20 cellular contexts compared by ENCODE assay signal in genomic region chr12:4151362-4152121, GRCh38.
DNase-seq lines count a peak whose midpoint lies in the region; ATAC-seq, FAIRE-seq and TF ChIP-seq lines count a peak whose summit lies in the region.
"Had no signal": no experiment of that assay in that cellular context is flagged by ENCODE, and none has a peak within 500 bp of the region (broad histone marks: within the 10 kb centered on the region; RNA-seq: fewer than 3 reads in every experiment).

No MANE protein-coding gene starts in this region.

- peak overlapping the region in 3 of 4 donors; percentile 1 to 39 (median 13) for H3K4me3 Mint-ChIP-seq in CD4-positive, CD25-positive, alpha-beta regulatory T cell
- H3K4me3 Mint-ChIP-seq in activated CD8-positive, alpha-beta T cell treated with anti-CD3 and anti-CD28 coated beads for 36 hours = no peak overlapping the region
- H3K4me3 Mint-ChIP-seq in Caco-2 (ENCODE audit: unreplicated experiment) = no peak overlapping the region

- H3K9me3 Mint-ChIP-seq in CD4-positive, CD25-positive, alpha-beta regulatory T cell = peaks cover 0 to 4% (median 0%) of the 10 kb centered on the region in 7 donors
- peaks cover 13% of the 10 kb centered on the region for H3K9me3 Mint-ChIP-seq in activated CD8-positive, alpha-beta T cell treated with anti-CD3 and anti-CD28 coated beads for 36 hours
- peaks cover 10% of the 10 kb centered on the region for H3K9me3 Mint-ChIP-seq in Caco-2 (ENCODE audit: unreplicated experiment)

- FAIRE-seq in GM12892 (lab: Jason Lieb, UNC) (peak; percentile 63), keratinocyte (lab: Jason Lieb, UNC) (peak; percentile 9)

- H3K36me3 ChIP-seq in CD4-positive, CD25-positive, alpha-beta regulatory T cell (ENCODE audit: control insufficient read depth, insufficient read depth, low read length) = no peaks in the 10 kb centered on the region
- H3K36me3 ChIP-seq in keratinocyte (ENCODE audit: control insufficient read depth in 2 of 2, extremely low read depth in 1 of 2, insufficient read depth in 2 of 2, low read length in 2 of 2) = no peaks in the 10 kb centered on the region
- H3K36me3 ChIP-seq in Caco-2 (ENCODE audit: control insufficient read depth, insufficient read depth, low read length) = no peaks in the 10 kb centered on the region
- H3K36me3 ChIP-seq: uterus had no signal

- H3K4me1 ChIP-seq in CD4-positive, CD25-positive, alpha-beta regulatory T cell (ENCODE audit: control insufficient read depth, insufficient read depth, low read length, poor library complexity, severe bottlenecking) = peaks cover 63% of the 10 kb centered on the region
- peaks cover 16% of the 10 kb centered on the region for H3K4me1 ChIP-seq in keratinocyte (ENCODE audit: control insufficient read depth, extremely low read depth, insufficient read depth, low read length)
- no peaks in the 10 kb centered on the region; the same call in 1 of the 2 replicates for H3K4me1 ChIP-seq in Caco-2
- H3K4me1 ChIP-seq: uterus had no signal

- TF ChIP-seq POLR2A in GM12892 (IDR thresholded peaks at IDR 0.05; ENCODE audit: low read depth, low read length) = no peak

- H3K9me1 ChIP-seq in keratinocyte (ENCODE audit: control insufficient read depth, extremely low read depth, insufficient read depth, low read length) = no peaks in the 10 kb centered on the region

- no peaks in the 10 kb centered on the region for H3K27me3 Mint-ChIP-seq in CD4-positive, CD25-positive, alpha-beta regulatory T cell
- H3K27me3 Mint-ChIP-seq in activated CD8-positive, alpha-beta T cell treated with anti-CD3 and anti-CD28 coated beads for 36 hours = no peaks in the 10 kb centered on the region
- peaks cover 16% of the 10 kb centered on the region for H3K27me3 Mint-ChIP-seq in Caco-2 (ENCODE audit: insufficient read depth, unreplicated experiment)

- BruUV-seq in Caco-2 (replicated peaks; lab: Mats Ljungman, UMichigan) = no TSS peak

- CTCF ChIA-PET in activated CD8-positive, alpha-beta T cell treated with anti-CD3 and anti-CD28 coated beads for 36 hours (lab: Charles Lee) = interaction anchor here (1.2 to 4.9 kb wide), 3 partner anchors 8 to 117 kb away, joined by 3 to 37 read pairs (median 5); no protein-coding TSS in a partner anchor
- CTCF ChIA-PET in Caco-2 (lab: Charles Lee) = no interaction called here

- DNase-seq in CD4-positive, CD25-positive, alpha-beta regulatory T cell = no peak
- DNase-seq in GM12892 (ENCODE audit: insufficient read length) (no peak), keratinocyte (ENCODE audit: low read depth, low spot score) (no peak), GM13977 (ENCODE audit: low spot score) (no peak), Caco-2 (no peak)
- DNase-seq in activated CD8-positive, alpha-beta T cell treated with anti-CD3 and anti-CD28 coated beads for 36 hours = no peak
- DNase-seq: activated T-cell treated with anti-CD3 and anti-CD28 coated beads for 4 hours; central memory CD4-positive, alpha-beta T cell; effector CD4-positive, alpha-beta T cell; EL; H7; NCI-H1092; NCI-H2081 treated with DMSO at 0.1 percent for 48 hours; NCI-H510A; occipital lobe; right cardiac atrium; SIG-M5; uterus had no signal

- no peaks in the 10 kb centered on the region for H3K9me3 ChIP-seq in CD4-positive, CD25-positive, alpha-beta regulatory T cell (ENCODE audit: control insufficient read depth in 2 of 2, low read length in 2 of 2)
- H3K9me3 ChIP-seq in keratinocyte (ENCODE audit: control insufficient read depth, low read depth, low read length) = no peaks in the 10 kb centered on the region
- no peaks in the 10 kb centered on the region for H3K9me3 ChIP-seq in Caco-2
- H3K9me3 ChIP-seq: uterus had no signal

- peaks cover 45 to 83% (median 67%) of the 10 kb centered on the region in 4 donors for H3K4me1 Mint-ChIP-seq in CD4-positive, CD25-positive, alpha-beta regulatory T cell
- peaks cover 85% of the 10 kb centered on the region for H3K4me1 Mint-ChIP-seq in activated CD8-positive, alpha-beta T cell treated with anti-CD3 and anti-CD28 coated beads for 36 hours (ENCODE audit: low read depth)
- H3K4me1 Mint-ChIP-seq in Caco-2 (ENCODE audit: low read depth, unreplicated experiment) = peaks cover 1% of the 10 kb centered on the region

- peak overlapping the region; percentile 17 for H3K4me3 ChIP-seq in CD4-positive, CD25-positive, alpha-beta regulatory T cell (ENCODE audit: low read depth, low read length)
- H3K4me3 ChIP-seq in keratinocyte (ENCODE audit: control insufficient read depth in 2 of 3, extremely low read depth in 1 of 3, insufficient read depth in 2 of 3, low read depth in 1 of 3, low read length in 3 of 3) (no peak overlapping the region), Caco-2 (ENCODE audit: low read depth, low read length) (no peak overlapping the region)
- H3K4me3 ChIP-seq: uterus had no signal

- no peak overlapping the region for H3K4me2 ChIP-seq in keratinocyte (ENCODE audit: control insufficient read depth, extremely low read depth, insufficient read depth, low read depth, low read length)

- intact Hi-C loops in activated CD8-positive, alpha-beta T cell treated with anti-CD3 and anti-CD28 coated beads for 36 hours (cut with micrococcal nuclease) = loop anchor here (2.0 kb wide), 1 partner anchor 117 kb away; no protein-coding TSS in a partner anchor
- intact Hi-C loops in Caco-2 (cut with micrococcal nuclease; ENCODE audit: unreplicated experiment) = no loop called here

- in situ Hi-C loops in GM13977 (cut with MboI; ENCODE audit: low pct_unique_long_range_greater_than_20kb, low sequenced_read_pairs, unreplicated experiment) = no loop called here

- H4K20me1 ChIP-seq in keratinocyte (ENCODE audit: control insufficient read depth, extremely low read depth, insufficient read depth, low read length) = no peaks in the 10 kb centered on the region

- ATAC-seq in CD4-positive, CD25-positive, alpha-beta regulatory T cell (ENCODE audit: low read depth in 2 of 2) = no peak
- no peak for ATAC-seq in activated CD8-positive, alpha-beta T cell treated with anti-CD3 and anti-CD28 coated beads for 36 hours
- ATAC-seq in HG02970 (IDR thresholded peaks at IDR 0.05; ENCODE audit: low FRiP score, unreplicated experiment) = no peak
- ATAC-seq: left lobe of liver, right cardiac atrium had no signal

- peaks cover 7% of the 10 kb centered on the region for H3K36me3 Mint-ChIP-seq in CD4-positive, CD25-positive, alpha-beta regulatory T cell
- peaks cover 8% of the 10 kb centered on the region for H3K36me3 Mint-ChIP-seq in activated CD8-positive, alpha-beta T cell treated with anti-CD3 and anti-CD28 coated beads for 36 hours (ENCODE audit: low read depth)
- no peaks in the 10 kb centered on the region for H3K36me3 Mint-ChIP-seq in Caco-2 (ENCODE audit: insufficient read depth, unreplicated experiment)

- no peak for TF ChIP-seq CTCF in activated CD8-positive, alpha-beta T cell treated with anti-CD3 and anti-CD28 coated beads for 36 hours (IDR thresholded peaks at IDR 0.05)
- no peak for TF ChIP-seq CTCF in keratinocyte (optimal IDR thresholded peaks at IDR 0.05 in 1 of 3, IDR thresholded peaks at IDR 0.05 in 1 of 3, conservative IDR thresholded peaks at IDR 0.05 in 1 of 3; ENCODE audit: extremely low read depth in 1 of 3, insufficient read depth in 2 of 3, low read length in 3 of 3)
- no peak for TF ChIP-seq CTCF in GM13977 (IDR thresholded peaks at IDR 0.05; ENCODE audit: extremely low read depth, insufficient read depth, missing control alignments)
- TF ChIP-seq CTCF in Caco-2 (IDR thresholded peaks at IDR 0.05; ENCODE audit: insufficient read depth in 1 of 2, low read depth in 1 of 2, low read length in 1 of 2, severe bottlenecking in 1 of 2, unreplicated experiment in 1 of 2) = no peak

- dilution Hi-C loops in keratinocyte (cut with MboI; ENCODE audit: extremely low pct_ligation_motif_present, low sequenced_read_pairs) = no loop called here

- H3K79me2 ChIP-seq in keratinocyte (ENCODE audit: control insufficient read depth, insufficient read depth, low read length) = no peaks in the 10 kb centered on the region

- POLR2A ChIA-PET in activated CD8-positive, alpha-beta T cell treated with anti-CD3 and anti-CD28 coated beads for 36 hours (lab: Charles Lee) = interaction anchor here (0.7 to 2.1 kb wide), 5 partner anchors 15 to 116 kb away, joined by 3 to 10 read pairs (median 3); no protein-coding TSS in a partner anchor
- POLR2A ChIA-PET in Caco-2 (lab: Charles Lee) = no interaction called here

- no peak overlapping the region for H3K9ac ChIP-seq in keratinocyte (ENCODE audit: control insufficient read depth, extremely low read depth, insufficient read depth, low read length)

- H3K27ac Mint-ChIP-seq in CD4-positive, CD25-positive, alpha-beta regulatory T cell = peak overlapping the region; percentile 90 to 93 (median 91)
- H3K27ac Mint-ChIP-seq in activated CD8-positive, alpha-beta T cell treated with anti-CD3 and anti-CD28 coated beads for 36 hours = peak overlapping the region; percentile 92
- no peak overlapping the region for H3K27ac Mint-ChIP-seq in Caco-2 (ENCODE audit: unreplicated experiment)

- peak overlapping the region; percentile 82 for H3K27ac ChIP-seq in CD4-positive, CD25-positive, alpha-beta regulatory T cell (ENCODE audit: insufficient read depth, low read length, poor library complexity, severe bottlenecking)
- H3K27ac ChIP-seq in keratinocyte (ENCODE audit: control insufficient read depth, insufficient read depth, low read length) = no peak overlapping the region
- H3K27ac ChIP-seq: uterus had no signal

- no peak overlapping the region for H2AFZ ChIP-seq in keratinocyte (ENCODE audit: control insufficient read depth, low read length)

- no peaks in the 10 kb centered on the region for H3K27me3 ChIP-seq in CD4-positive, CD25-positive, alpha-beta regulatory T cell (ENCODE audit: control insufficient read depth, insufficient read depth, low read length)
- H3K27me3 ChIP-seq in keratinocyte (ENCODE audit: control insufficient read depth, extremely low read depth, insufficient read depth, low read length) (no peaks in the 10 kb centered on the region), Caco-2 (replicated peaks; ENCODE audit: control insufficient read depth, insufficient read depth, low read length) (no peaks in the 10 kb centered on the region; the same call in 1 of the 2 replicates)
- H3K27me3 ChIP-seq: uterus had no signal

Comparison
In these comparisons a context has a peak if more than half of its experiments do, and no peak if none do; other contexts are left out.
1. H3K4me3 Mint-ChIP-seq: peak in CD4-positive, CD25-positive, alpha-beta regulatory T cell (3 of 4); none in activated CD8-positive, alpha-beta T cell treated with anti-CD3 and anti-CD28 coated beads for 36 hours (single experiment) and Caco-2 (single experiment).